ENCODE assay signal across 4 cellular contexts in genomic region chr15:83716605-83717004, GRCh38.
"Had no signal": no experiment of that assay in that cellular context is flagged by ENCODE, and none has a peak within 500 bp of the region (broad histone marks: within the 10 kb centered on the region; RNA-seq: fewer than 3 reads in every experiment).

No MANE protein-coding gene starts in this region.

- H3K4me3 ChIP-seq: GM23338 had no signal

- H2AFZ ChIP-seq: GM23338 had no signal

- H3K4me2 ChIP-seq: GM23338 had no signal

- DNase-seq: H9, HCEC 1CT, IMR-90 had no signal

- ATAC-seq: GM23338 had no signal
